In genomic region chr7:121438017-121438955, GRCh38 we compare ENCODE assay signal across 8 cellular contexts. TPM values are rescaled to one million over a fixed set of nuclear protein-coding genes. Genes with fewer than 3 reads are reported as not detected.
A peak's percentile ranks its signal among the peaks of the same experiment; 100 is the strongest.
DNase-seq lines count a peak whose midpoint lies in the region; ATAC-seq and TF ChIP-seq lines count a peak whose summit lies in the region.
"Not testable (repeated sequence)": the region's sequence is repeated elsewhere in the genome, so short reads cannot be mapped to it uniquely, and the experiment has no call there.

No MANE protein-coding gene starts in this region.

- H3K9me3 Mint-ChIP-seq in activated CD4-positive, alpha-beta T cell treated with anti-CD3 and anti-CD28 coated beads, Interleukin-2, amount 10 ng/mL, durations not matched to agents 24 days and 14 days: not testable (repeated sequence)

- H3K4me3 ChIP-seq in mammary epithelial cell (replicated peaks in 1 of 3; ENCODE audit: insufficient read depth in 1 of 3, low read depth in 2 of 3, low read length in 3 of 3): not testable (repeated sequence)
- H3K4me3 ChIP-seq in suprapubic skin: peak overlapping the region; percentile 18

- 45% methylated on average over 11 of the region's 12 CpGs for WGBS in mammary epithelial cell (ENCODE audit: low coverage, missing lambda C conversion rate)
- 3% methylated on average over 12 of the region's 12 CpGs for WGBS in suprapubic skin

- peaks cover 11% of the 10 kb centered on the region for H3K36me3 Mint-ChIP-seq in activated CD4-positive, alpha-beta T cell treated with anti-CD3 and anti-CD28 coated beads, Interleukin-2, amount 10 ng/mL, durations not matched to agents 24 days and 14 days (ENCODE audit: low read depth)

- H3K27me3 Mint-ChIP-seq in activated CD4-positive, alpha-beta T cell treated with anti-CD3 and anti-CD28 coated beads, Interleukin-2, amount 10 ng/mL, durations not matched to agents 24 days and 14 days: not testable (repeated sequence)

- not testable (repeated sequence) for H3K27me3 ChIP-seq in mammary epithelial cell (ENCODE audit: insufficient read depth, low read length); suprapubic skin

- H3K9me3 ChIP-seq in mammary epithelial cell (replicated peaks; ENCODE audit: insufficient read depth, low read length); suprapubic skin: not testable (repeated sequence)

- ATAC-seq in HG02973 (IDR thresholded peaks at IDR 0.05; ENCODE audit: unreplicated experiment): peak; percentile 41

- BruUV-seq in mammary epithelial cell (replicated peaks; lab: Mats Ljungman, UMichigan): TSS peak; percentile 53

- H3K27ac ChIP-seq in mammary epithelial cell (ENCODE audit: insufficient read depth, low read depth, low read length): peak overlapping the region; percentile 70
- H3K27ac ChIP-seq in suprapubic skin: peak overlapping the region; percentile 2

- H4K20me1 ChIP-seq in mammary epithelial cell (ENCODE audit: insufficient read depth, low read length): not testable (repeated sequence)

- H3K4me1 Mint-ChIP-seq in activated CD4-positive, alpha-beta T cell treated with anti-CD3 and anti-CD28 coated beads, Interleukin-2, amount 10 ng/mL, durations not matched to agents 24 days and 14 days: peaks cover 37% of the 10 kb centered on the region

- peak; percentile 34 for DNase-seq in NCI-H526 treated with DMSO at 0.1 percent for 48 hours (lab: John Stamatoyannopoulos, UW)
- DNase-seq in activated CD4-positive, alpha-beta T cell treated with anti-CD3 and anti-CD28 coated beads, Interleukin-2, amount 10 ng/mL, durations not matched to agents 24 days and 14 days: peak; percentile 93
- peak; percentile 70 for DNase-seq in mammary epithelial cell
- peak; percentile 67 for DNase-seq in iPS DF 19.7 (ENCODE audit: low read depth, low spot score)
- peak; percentile 83 for DNase-seq in renal cortical epithelial cell (ENCODE audit: low read depth)
- DNase-seq in suprapubic skin (ENCODE audit: low spot score in 2 of 2): peak; percentile 83 to 87

- intact Hi-C loops in activated CD4-positive, alpha-beta T cell treated with anti-CD3 and anti-CD28 coated beads, Interleukin-2, amount 10 ng/mL, durations not matched to agents 24 days and 14 days (cut with micrococcal nuclease): loop anchor here (1.0 kb wide), 6 partner anchors 42 to 160 kb away; partner anchors contain the start of gene FAM3C
- intact Hi-C loops in mammary epithelial cell (cut with micrococcal nuclease): loop anchor here (2.0 to 5.0 kb wide), 3 partner anchors 41 to 107 kb away; partner anchors contain the start of gene FAM3C

- H3K4me1 ChIP-seq in mammary epithelial cell (ENCODE audit: insufficient read depth, low read length) (peaks cover 13% of the 10 kb centered on the region), suprapubic skin (peaks cover 16% of the 10 kb centered on the region)

- peak; percentile 26 for TF ChIP-seq CTCF in GM12873 (IDR thresholded peaks at IDR 0.05; ENCODE audit: insufficient read depth, low read depth, low read length, missing control alignments)
- not testable (repeated sequence) for TF ChIP-seq CTCF in mammary epithelial cell (conservative IDR thresholded peaks at IDR 0.05 in 1 of 2, IDR thresholded peaks at IDR 0.05 in 1 of 2; ENCODE audit: extremely low read depth in 1 of 2, insufficient read depth in 1 of 2, low read depth in 1 of 2, low read length in 2 of 2); suprapubic skin (IDR thresholded peaks at IDR 0.05)

- not testable (repeated sequence) for TF ChIP-seq EP300 in suprapubic skin (IDR thresholded peaks at IDR 0.05)

- H3K9ac ChIP-seq in mammary epithelial cell (ENCODE audit: insufficient read depth, low read length): peak overlapping the region; percentile 12

- peak overlapping the region; percentile 73 for H3K4me3 Mint-ChIP-seq in activated CD4-positive, alpha-beta T cell treated with anti-CD3 and anti-CD28 coated beads, Interleukin-2, amount 10 ng/mL, durations not matched to agents 24 days and 14 days

- in situ Hi-C loops in mammary epithelial cell (cut with MboI; ENCODE audit: low sequenced_read_pairs in 2 of 2): not testable (repeated sequence)

- peak overlapping the region; percentile 71 for H2AFZ ChIP-seq in mammary epithelial cell (ENCODE audit: low read depth, low read length)

- CTCF ChIA-PET in mammary epithelial cell (lab: Charles Lee; ENCODE audit: low non-redundant PET): interaction anchor here (0.8 kb wide), 1 partner anchor 42 kb away, joined by 4 read pairs; no protein-coding TSS in a partner anchor

- H3K27ac Mint-ChIP-seq in activated CD4-positive, alpha-beta T cell treated with anti-CD3 and anti-CD28 coated beads, Interleukin-2, amount 10 ng/mL, durations not matched to agents 24 days and 14 days: peak overlapping the region; percentile 92

- dilution Hi-C loops in mammary epithelial cell (cut with HindIII; ENCODE audit: low sequenced_read_pairs): not testable (repeated sequence)

- peak overlapping the region; percentile 61 for H3K4me2 ChIP-seq in mammary epithelial cell (ENCODE audit: insufficient read depth, low read depth, low read length)

- H3K79me2 ChIP-seq in mammary epithelial cell (ENCODE audit: insufficient read depth, low read length): not testable (repeated sequence)

- H3K36me3 ChIP-seq in mammary epithelial cell (ENCODE audit: insufficient read depth, low read length); suprapubic skin: not testable (repeated sequence)

- TF ChIP-seq POLR2A in suprapubic skin (IDR thresholded peaks at IDR 0.05): not testable (repeated sequence)

RNA-seq across cellular contexts. Expression of gene FAM3C, which starts 42.2 kb away (rescaled TPM):
- total RNA-seq in activated CD4-positive, alpha-beta T cell treated with anti-CD3 and anti-CD28 coated beads, Interleukin-2, amount 10 ng/mL, durations not matched to agents 24 days and 14 days: 77.5 and 80.2 TPM in 2 replicates
- total RNA-seq in mammary epithelial cell (100 to 1,000 TPM in 1 of 2 donors, 10 to 100 TPM in 1; 80.5 to 107 TPM), renal cortical epithelial cell (92.6 and 203 TPM in 2 replicates), suprapubic skin (10 to 100 TPM; 31.8 to 39.1 (median 35.9) TPM)
- 37.6 TPM for polyA plus RNA-seq in mammary epithelial cell
- 26.9 TPM for polyA minus RNA-seq in mammary epithelial cell

Comparison
In these comparisons a context has a peak if more than half of its experiments do, and no peak if none do; other contexts are left out.
1. DNase-seq: peak in every context shown above with its lines; median percentile 93 in activated CD4-positive, alpha-beta T cell treated with anti-CD3 and anti-CD28 coated beads, Interleukin-2, amount 10 ng/mL, durations not matched to agents 24 days and 14 days; 85 in suprapubic skin; 83 in renal cortical epithelial cell; 70 in mammary epithelial cell; 67 in iPS DF 19.7; 34 in NCI-H526 treated with DMSO at 0.1 percent for 48 hours.